Comparison of ENCODE assay signal across 35 cellular contexts in genomic region chr10:80968903-80969302, GRCh38.
"Had no signal": no experiment of that assay in that cellular context is flagged by ENCODE, and none has a peak within 500 bp of the region (broad histone marks: within the 10 kb centered on the region; RNA-seq: fewer than 3 reads in every experiment).

No MANE protein-coding gene starts in this region.

- H3K9ac ChIP-seq: KMS-11 had no signal

- H3K9me3 ChIP-seq: MG63 had no signal

- H3K27ac ChIP-seq: KMS-11 had no signal

- DNase-seq: Karpas-422, Kasumi-1, MG63, MM.1S, MV-4-11, NCI-H1048, NCI-H1092, NCI-H1092 treated with DMSO at 0.1 percent for 48 hours, NCI-H1105, NCI-H1105 treated with DMSO at 0.1 percent for 48 hours, NCI-H1417, NCI-H1417 treated with DMSO at 0.1 percent for 48 hours, NCI-H1436, NCI-H1436 treated with DMSO at 0.1 percent for 48 hours, NCI-H146, NCI-H1694, NCI-H1694 treated with DMSO at 0.1 percent for 48 hours, NCI-H187, NCI-H187 treated with DMSO at 0.1 percent for 48 hours, NCI-H1930, NCI-H2029, NCI-H2029 treated with DMSO at 0.1 percent for 48 hours, NCI-H2081, NCI-H2081 treated with DMSO at 0.1 percent for 48 hours, NCI-H2107, NCI-H2171, NCI-H2171 treated with DMSO at 0.1 percent for 48 hours, NCI-H2227 treated with DMSO at 0.1 percent for 48 hours, NCI-H226, NCI-H345, NCI-H446, NCI-H446 treated with DMSO at 0.1 percent for 48 hours, NCI-H510A, NCI-H510A treated with DMSO at 0.1 percent for 48 hours had no signal

- H3K36me3 ChIP-seq: MG63 had no signal

- H3K4me3 ChIP-seq: MG63 had no signal
